In genomic region chr6:18596529-18596835, GRCh38 we compare ENCODE assay signal across 9 cellular contexts.
DNase-seq lines count a peak whose midpoint lies in the region; ATAC-seq and TF ChIP-seq lines count a peak whose summit lies in the region.
"Had no signal": no experiment of that assay in that cellular context is flagged by ENCODE, and none has a peak within 500 bp of the region (broad histone marks: within the 10 kb centered on the region; RNA-seq: fewer than 3 reads in every experiment).

No MANE protein-coding gene starts in this region.

- no peak overlapping the region for H4K91ac ChIP-seq in IMR-90 (ENCODE audit: insufficient read depth, low read depth, low read length)

- H3K4me2 ChIP-seq in IMR-90 (ENCODE audit: low read depth, low read length) = no peak overlapping the region; the same call in 1 of the 2 replicates

- TF ChIP-seq RAD21 in IMR-90 (IDR thresholded peaks at IDR 0.05; ENCODE audit: low read length) = no peak

- no peak overlapping the region for H2AK5ac ChIP-seq in IMR-90 (ENCODE audit: low read depth, low read length)

- no peak overlapping the region for H3K14ac ChIP-seq in IMR-90 (replicated peaks; ENCODE audit: low read depth, low read length)

- TF ChIP-seq CTCF in 22Rv1 (IDR thresholded peaks at IDR 0.05) (peak; percentile 46), IMR-90 (conservative IDR thresholded peaks at IDR 0.05; ENCODE audit: low read depth, low read length) (no peak), esophagus muscularis mucosa (IDR thresholded peaks at IDR 0.05) (no peak)

- H2BK15ac ChIP-seq in IMR-90 (ENCODE audit: low read depth, low read length) = no peak overlapping the region

- no peak overlapping the region for H3K56ac ChIP-seq in IMR-90 (ENCODE audit: extremely low read depth, insufficient read depth, low read length)

- no peak for TF ChIP-seq EP300 in esophagus muscularis mucosa (IDR thresholded peaks at IDR 0.05)

- ATAC-seq in GM19455 (IDR thresholded peaks at IDR 0.05; ENCODE audit: unreplicated experiment) (peak; percentile 23), IMR-90 (ENCODE audit: low read depth) (peak; percentile 27; the same call in 1 of the 2 replicates)

- dilution Hi-C loops in IMR-90 (cut with HindIII; ENCODE audit: low sequenced_read_pairs, unreplicated experiment) = no loop called here

- POLR2A ChIA-PET in IMR-90 (lab: Charles Lee; ENCODE audit: unreplicated experiment) = no interaction called here

- H3K23ac ChIP-seq in IMR-90 (ENCODE audit: low read depth, low read length) = no peak overlapping the region

- no peak overlapping the region for H2BK20ac ChIP-seq in IMR-90 (ENCODE audit: low read depth, low read length)

- CTCF ChIA-PET in IMR-90 (lab: Yijun Ruan, JAX) = interaction anchor here (1.0 to 1.5 kb wide), 4 partner anchors 9 to 1459 kb away, joined by 3 to 10 read pairs (median 6); no protein-coding TSS in a partner anchor

- H3K27me3 ChIP-seq in IMR-90 (ENCODE audit: control insufficient read depth, insufficient read depth, low read length) (no peaks in the 10 kb centered on the region; the same call in 1 of the 2 replicates), esophagus muscularis mucosa (no peaks in the 10 kb centered on the region)
- H3K27me3 ChIP-seq: upper lobe of right lung had no signal

- DNase-seq in IMR-90 (no peak), esophagus muscularis mucosa (ENCODE audit: extremely low spot score) (no peak), medulla oblongata (ENCODE audit: extremely low spot score) (no peak)
- no peak for DNase-seq in activated CD4-positive, alpha-beta T cell treated with anti-CD3 and anti-CD28 coated beads for 4 hours
- no peak for DNase-seq in effector CD4-positive, alpha-beta T cell
- no peak for DNase-seq in stimulated activated CD8-positive, alpha-beta memory T cell treated with anti-CD3 and anti-CD28 coated beads, Interleukin-4, amount 100 ng/mL, for 48 hours
- DNase-seq: upper lobe of right lung had no signal

- no peak overlapping the region for H2BK120ac ChIP-seq in IMR-90 (ENCODE audit: low read depth, low read length)

- no peak overlapping the region for H2AFZ ChIP-seq in IMR-90 (replicated peaks; ENCODE audit: low read length, poor library complexity)

- no peak for TF ChIP-seq POLR2A in IMR-90 (IDR thresholded peaks at IDR 0.05; ENCODE audit: low read depth, low read length)
- TF ChIP-seq POLR2A in esophagus muscularis mucosa (IDR thresholded peaks at IDR 0.05; ENCODE audit: low read depth) = no peak

- H3K9ac ChIP-seq in IMR-90 (ENCODE audit: low read depth, low read length) = no peak overlapping the region

- BruUV-seq in IMR-90 (replicated peaks; lab: Mats Ljungman, UMichigan) = no TSS peak

- no peak overlapping the region for H4K5ac ChIP-seq in IMR-90 (ENCODE audit: low read depth, low read length)

- no peaks in the 10 kb centered on the region for H3K9me1 ChIP-seq in IMR-90 (ENCODE audit: insufficient read depth, low read length)

- H3K4me3 ChIP-seq in IMR-90 (ENCODE audit: insufficient read depth, low read depth, low read length) (no peak overlapping the region), esophagus muscularis mucosa (no peak overlapping the region)
- H3K4me3 ChIP-seq: upper lobe of right lung had no signal

- H3K18ac ChIP-seq in IMR-90 (ENCODE audit: low read depth, low read length) = no peak overlapping the region

- H3K4me1 ChIP-seq in IMR-90 (ENCODE audit: control insufficient read depth, insufficient read depth, low read length) = no peaks in the 10 kb centered on the region
- H3K4me1 ChIP-seq in esophagus muscularis mucosa = peaks cover 0 to 21% (median 19%) of the 10 kb centered on the region in 4 donors
- H3K4me1 ChIP-seq: upper lobe of right lung had no signal

- no peak overlapping the region for H2BK5ac ChIP-seq in IMR-90 (ENCODE audit: low read depth, low read length, poor library complexity, severe bottlenecking)

- H3K79me1 ChIP-seq in IMR-90 (ENCODE audit: low read depth in 1 of 2, low read length in 2 of 2) = no peaks in the 10 kb centered on the region

- H4K20me1 ChIP-seq in IMR-90 (ENCODE audit: insufficient read depth, low read length) = no peaks in the 10 kb centered on the region

- intact Hi-C loops in IMR-90 (cut with micrococcal nuclease) = loop anchor here (1.0 kb wide), 2 partner anchors 1256 to 1460 kb away; no protein-coding TSS in a partner anchor
- intact Hi-C loops in esophagus muscularis mucosa (cut with DNase I) = loop anchor here (10.0 kb wide), 1 partner anchor 1258 kb away; no protein-coding TSS in a partner anchor

- in situ Hi-C loops in IMR-90 (cut with MboI; ENCODE audit: low sequenced_read_pairs) = loop anchor here (25.0 kb wide), 1 partner anchor 1266 kb away; no protein-coding TSS in a partner anchor

- H4K8ac ChIP-seq in IMR-90 (ENCODE audit: low read depth in 2 of 2, low read length in 2 of 2) = no peak overlapping the region

- no peak overlapping the region for H2AK9ac ChIP-seq in IMR-90 (replicated peaks; ENCODE audit: low read depth, low read length, poor library complexity)

- H3K27ac ChIP-seq in 22Rv1 (no peak overlapping the region), IMR-90 (ENCODE audit: insufficient read depth, low read length) (no peak overlapping the region), esophagus muscularis mucosa (replicated peaks in 1 of 4) (peak overlapping the region in 3 of 4 donors; percentile 48 to 54 (median 50))
- H3K27ac ChIP-seq: upper lobe of right lung had no signal

- H3K4ac ChIP-seq in IMR-90 (ENCODE audit: low read depth, low read length) = no peak overlapping the region

- H3K9me3 ChIP-seq in IMR-90 (ENCODE audit: control insufficient read depth, insufficient read depth, low read length) = no peaks in the 10 kb centered on the region
- H3K9me3 ChIP-seq in esophagus muscularis mucosa = no peaks in the 10 kb centered on the region
- H3K9me3 ChIP-seq: upper lobe of right lung had no signal

- H3K36me3 ChIP-seq in IMR-90 (ENCODE audit: control insufficient read depth, insufficient read depth, low read length) (no peaks in the 10 kb centered on the region), esophagus muscularis mucosa (no peaks in the 10 kb centered on the region)
- H3K36me3 ChIP-seq: upper lobe of right lung had no signal

TF ChIP-seq in IMR-90, 13 proteins besides CTCF, POLR2A, EP300 and RAD21:
- TF ChIP-seq RFX5 (IDR thresholded peaks at IDR 0.05; ENCODE audit: low read depth, low read length) (no peak), MAFK (IDR thresholded peaks at IDR 0.05; ENCODE audit: low read depth, low read length) (no peak), CHD1 (IDR thresholded peaks at IDR 0.05; ENCODE audit: low read depth, low read length) (no peak), BHLHE40 (IDR thresholded peaks at IDR 0.05; ENCODE audit: low read depth, low read length) (no peak), MAZ (IDR thresholded peaks at IDR 0.05; ENCODE audit: borderline replicate concordance, low read depth, low read length) (no peak), FOS (IDR thresholded peaks at IDR 0.05; ENCODE audit: low read depth, low read length) (no peak), USF2 (IDR thresholded peaks at IDR 0.05; ENCODE audit: low read depth, low read length) (no peak), NFE2L2 (IDR thresholded peaks at IDR 0.05; ENCODE audit: low read depth, low read length) (no peak)

Comparison
In these comparisons a context has a peak if more than half of its experiments do, and no peak if none do; other contexts are left out.
1. H3K27ac ChIP-seq: peak in esophagus muscularis mucosa (3 of 4); none in 22Rv1 (single experiment) and IMR-90 (single experiment).